8 cellular contexts compared by ENCODE assay signal in the genomic region with DNA sequence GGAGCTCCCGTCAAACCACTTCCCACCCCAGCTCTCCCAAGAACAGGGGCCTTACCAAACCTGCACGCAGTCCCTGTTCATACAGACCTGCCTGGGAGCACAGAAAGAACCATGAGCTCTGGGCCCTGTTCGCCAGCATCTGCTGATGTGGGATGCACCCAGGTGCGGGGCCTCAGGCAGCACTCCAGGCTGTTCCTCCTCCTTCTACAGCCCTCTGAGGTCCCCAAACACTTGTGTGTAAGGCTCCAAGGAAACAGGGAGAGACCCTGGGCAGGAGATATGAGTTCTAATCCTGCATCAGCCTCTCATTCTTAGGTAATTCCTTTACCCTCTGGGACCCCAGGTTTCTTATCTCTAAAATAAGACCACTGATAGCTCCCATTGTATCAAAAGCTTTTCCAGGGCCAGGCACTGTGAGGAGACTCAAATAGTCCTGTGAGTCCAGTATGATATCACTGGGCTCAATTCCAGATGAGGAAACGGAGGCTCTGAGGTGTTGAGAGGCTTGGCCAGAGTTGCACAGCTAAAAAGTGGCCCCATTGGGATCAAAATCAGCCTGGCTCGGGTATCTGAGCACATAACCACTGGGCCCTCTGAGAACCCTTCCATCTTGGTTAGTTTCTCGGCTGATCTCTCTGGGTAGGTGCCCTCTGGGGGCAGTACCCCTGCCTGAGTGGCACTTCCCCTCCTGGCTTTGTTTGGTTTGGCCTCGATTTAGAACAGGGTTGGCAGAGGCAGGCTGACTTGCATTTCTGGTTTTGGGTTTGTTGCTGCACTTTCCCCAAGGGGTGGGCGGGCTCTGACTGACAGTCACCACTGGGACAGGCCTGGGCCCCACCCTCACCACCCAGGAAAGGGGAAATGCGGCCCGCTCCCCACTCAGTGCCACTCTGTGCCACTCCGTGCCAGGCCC.
A peak's percentile ranks its signal among the peaks of the same experiment; 100 is the strongest.
DNase-seq lines count a peak whose midpoint lies in the region; ATAC-seq, FAIRE-seq and TF ChIP-seq lines count a peak whose summit lies in the region.

No MANE protein-coding gene starts in this region.

- H3K4me3 Mint-ChIP-seq in CD8-positive, alpha-beta memory T cell = peak overlapping the region; percentile 72 to 94 (median 84)

- CTCF ChIA-PET in CD8-positive, alpha-beta memory T cell (lab: Charles Lee) = interaction anchor here (1.0 to 3.3 kb wide), 17 partner anchors 11 to 360 kb away, joined by 3 to 30 read pairs (median 8); a partner anchor contains a TSS

- no peaks in the 10 kb centered on the region for H3K27me3 Mint-ChIP-seq in CD8-positive, alpha-beta memory T cell

- no peak for TF ChIP-seq POLR2A in heart left ventricle (IDR thresholded peaks at IDR 0.05)

- peak overlapping the region; percentile 91 to 99 (median 95) for H3K27ac Mint-ChIP-seq in CD8-positive, alpha-beta memory T cell

- intact Hi-C loops in heart left ventricle (cut with DNase I) = loop anchor here in 6 of 10 donors (5.0 to 10.0 kb wide), 4 partner anchors 48 to 305 kb away; a partner anchor contains a TSS

- H4K20me1 ChIP-seq in smooth muscle cell (ENCODE audit: low read depth) = no peaks in the 10 kb centered on the region

- H3F3A ChIP-seq in smooth muscle cell (ENCODE audit: low read depth) = peaks cover 22% of the 10 kb centered on the region

- H3K4me2 ChIP-seq in smooth muscle cell = peak overlapping the region; percentile 9

- H2AFZ ChIP-seq in smooth muscle cell (ENCODE audit: low read depth) = no peak overlapping the region

- peak overlapping the region; percentile 48 for H3K4me3 ChIP-seq in CD8-positive, alpha-beta memory T cell (ENCODE audit: low read length)
- H3K4me3 ChIP-seq in heart left ventricle = peak overlapping the region in 2 of 12 donors; percentile 11 to 50
- no peak overlapping the region for H3K4me3 ChIP-seq in smooth muscle cell

- FAIRE-seq in urothelium cell line (lab: Jason Lieb, UNC) = no peak

- TF ChIP-seq CTCF in heart left ventricle (IDR thresholded peaks at IDR 0.05) (peak in 2 of 12 donors; percentile 15 to 25), smooth muscle cell (IDR thresholded peaks at IDR 0.05; ENCODE audit: borderline replicate concordance, insufficient read depth, poor library complexity, severe bottlenecking) (no peak)

- H3K9me3 Mint-ChIP-seq in CD8-positive, alpha-beta memory T cell = no peaks in the 10 kb centered on the region

- peak; percentile 29 to 65 (median 47) for DNase-seq in CD8-positive, alpha-beta memory T cell
- peak; percentile 53 for DNase-seq in NCI-H2171 (lab: John Stamatoyannopoulos, UW)
- peak; percentile 50 for DNase-seq in activated effector memory CD4-positive, alpha-beta T cell treated with Interleukin-2 at 50 U/mL for 16 hours
- DNase-seq in heart left ventricle = peak; percentile 75 to 90 (median 85)
- DNase-seq in smooth muscle cell (lab: John Stamatoyannopoulos, UW; ENCODE audit: unreplicated experiment) = no peak
- DNase-seq in urothelium cell line (ENCODE audit: low spot score) = no peak
- DNase-seq in NCI-H1105 treated with DMSO at 0.1 percent for 48 hours (lab: John Stamatoyannopoulos, UW) = no peak

- H3K4me1 ChIP-seq in CD8-positive, alpha-beta memory T cell (ENCODE audit: insufficient read depth, low read length) = peaks cover 59% of the 10 kb centered on the region
- peaks cover 19 to 89% (median 72%) of the 10 kb centered on the region in 12 donors for H3K4me1 ChIP-seq in heart left ventricle
- H3K4me1 ChIP-seq in smooth muscle cell (ENCODE audit: low read depth) = peaks cover 12% of the 10 kb centered on the region

- POLR2A ChIA-PET in CD8-positive, alpha-beta memory T cell (lab: Charles Lee) = interaction anchor here (0.7 to 4.1 kb wide), 7 partner anchors 20 to 1448 kb away, joined by 3 to 27 read pairs (median 7); a partner anchor contains a TSS

- H3K36me3 ChIP-seq in CD8-positive, alpha-beta memory T cell (ENCODE audit: insufficient read depth, low read length) = peaks cover 9% of the 10 kb centered on the region
- peaks cover 0 to 30% (median 21%) of the 10 kb centered on the region in 9 donors for H3K36me3 ChIP-seq in heart left ventricle
- H3K36me3 ChIP-seq in smooth muscle cell (ENCODE audit: low read depth) = no peaks in the 10 kb centered on the region

- ATAC-seq in heart left ventricle = peak; percentile 34 to 72 (median 57)
- ATAC-seq in HG02885 (IDR thresholded peaks at IDR 0.05; ENCODE audit: poor library complexity, unreplicated experiment) = no peak

- H3K9me3 ChIP-seq in CD8-positive, alpha-beta memory T cell (ENCODE audit: low read length) = no peaks in the 10 kb centered on the region
- no peaks in the 10 kb centered on the region for H3K9me3 ChIP-seq in heart left ventricle
- no peaks in the 10 kb centered on the region for H3K9me3 ChIP-seq in smooth muscle cell (replicated peaks; ENCODE audit: low read depth)

- peaks cover 85 to 94% (median 87%) of the 10 kb centered on the region in 3 donors for H3K4me1 Mint-ChIP-seq in CD8-positive, alpha-beta memory T cell

- no peak overlapping the region for H3K9ac ChIP-seq in smooth muscle cell (ENCODE audit: low read depth)

- H3K27me3 ChIP-seq in CD8-positive, alpha-beta memory T cell (ENCODE audit: insufficient read depth, low read length, poor library complexity, severe bottlenecking) = no peaks in the 10 kb centered on the region
- no peaks in the 10 kb centered on the region for H3K27me3 ChIP-seq in heart left ventricle
- no peaks in the 10 kb centered on the region for H3K27me3 ChIP-seq in smooth muscle cell (ENCODE audit: low read depth)

- WGBS in heart left ventricle, 4 donors = 37 to 44% (median 40%) methylated on average over 9 to 12 of the region's 12 CpGs
- 80% methylated on average over 12 of the region's 12 CpGs for WGBS in smooth muscle cell (ENCODE audit: low lambda C conversion rate)

- peak overlapping the region; percentile 41 for H3K27ac ChIP-seq in CD8-positive, alpha-beta memory T cell (ENCODE audit: low read depth, low read length)
- peak overlapping the region; percentile 58 to 99 (median 84) for H3K27ac ChIP-seq in heart left ventricle
- H3K27ac ChIP-seq in smooth muscle cell (ENCODE audit: low read depth) = peak overlapping the region; percentile 75

- H3K36me3 Mint-ChIP-seq in CD8-positive, alpha-beta memory T cell = peaks cover 0 to 30% (median 7%) of the 10 kb centered on the region in 3 donors

- peaks cover 12% of the 10 kb centered on the region for H3K79me2 ChIP-seq in smooth muscle cell (ENCODE audit: low read depth)

Comparison
In these comparisons a context has a peak if more than half of its experiments do, and no peak if none do; other contexts are left out.
1. DNase-seq: peak in CD8-positive, alpha-beta memory T cell (5 of 5), NCI-H2171 (single experiment), activated effector memory CD4-positive, alpha-beta T cell treated with Interleukin-2 at 50 U/mL for 16 hours (single experiment) and heart left ventricle (5 of 5); none in smooth muscle cell (single experiment), urothelium cell line (single experiment) and NCI-H1105 treated with DMSO at 0.1 percent for 48 hours (single experiment).
2. Peak in every context shown above with its lines, with median percentiles within 50 percentile points of each other: H3K27ac ChIP-seq.